1 cellular context compared by ENCODE assay signal in the genomic region with DNA sequence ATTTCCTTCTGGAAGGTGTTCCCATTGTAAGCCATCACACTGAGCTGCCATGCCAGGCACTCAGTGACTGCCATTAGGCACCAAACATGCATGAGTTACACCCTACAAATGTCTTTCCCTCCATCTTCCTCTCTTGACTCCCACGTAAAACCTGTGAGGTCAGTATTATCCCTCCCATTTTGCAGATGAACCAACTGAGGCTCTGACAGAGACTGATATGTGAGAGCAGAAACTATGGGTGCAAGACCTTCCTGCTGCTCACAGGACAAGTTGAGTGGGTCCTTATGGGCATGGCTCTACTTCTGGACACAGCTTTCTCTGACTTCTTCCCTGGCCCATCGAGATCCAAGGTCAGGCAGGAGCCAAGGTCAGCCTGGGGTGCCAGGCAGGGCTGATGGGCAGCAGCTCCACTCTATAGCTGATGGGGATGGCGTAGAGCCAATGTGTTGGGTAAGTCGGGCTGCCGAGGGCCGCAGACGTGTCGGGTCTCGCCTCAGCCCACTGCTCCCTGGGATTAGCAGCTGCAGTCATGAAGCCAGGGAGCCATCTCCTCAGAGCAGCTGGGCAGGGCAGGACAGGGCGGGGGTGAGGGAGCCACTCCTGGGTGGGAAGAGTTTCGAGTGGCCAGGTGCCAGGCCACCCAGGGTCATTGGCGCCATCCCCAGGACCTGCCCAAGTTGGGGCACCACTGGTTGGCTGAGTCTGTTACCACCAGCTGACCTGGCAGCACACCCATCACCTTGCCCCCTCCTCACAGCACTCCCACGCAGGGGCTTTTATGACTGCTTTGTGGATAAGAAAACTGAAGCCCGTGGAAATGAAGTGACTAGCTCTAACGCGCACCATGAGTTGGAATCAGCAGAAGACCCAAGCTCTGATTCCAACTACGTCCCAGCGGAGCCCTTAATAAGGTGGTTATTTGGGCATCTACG.
TF ChIP-seq lines count a peak whose summit lies in the region.

No MANE protein-coding gene starts in this region.

TF ChIP-seq in GM23338, 12 proteins besides CTCF, POLR2A, EP300 and RAD21 (continued from another document):
- TF ChIP-seq, protein P1, sequence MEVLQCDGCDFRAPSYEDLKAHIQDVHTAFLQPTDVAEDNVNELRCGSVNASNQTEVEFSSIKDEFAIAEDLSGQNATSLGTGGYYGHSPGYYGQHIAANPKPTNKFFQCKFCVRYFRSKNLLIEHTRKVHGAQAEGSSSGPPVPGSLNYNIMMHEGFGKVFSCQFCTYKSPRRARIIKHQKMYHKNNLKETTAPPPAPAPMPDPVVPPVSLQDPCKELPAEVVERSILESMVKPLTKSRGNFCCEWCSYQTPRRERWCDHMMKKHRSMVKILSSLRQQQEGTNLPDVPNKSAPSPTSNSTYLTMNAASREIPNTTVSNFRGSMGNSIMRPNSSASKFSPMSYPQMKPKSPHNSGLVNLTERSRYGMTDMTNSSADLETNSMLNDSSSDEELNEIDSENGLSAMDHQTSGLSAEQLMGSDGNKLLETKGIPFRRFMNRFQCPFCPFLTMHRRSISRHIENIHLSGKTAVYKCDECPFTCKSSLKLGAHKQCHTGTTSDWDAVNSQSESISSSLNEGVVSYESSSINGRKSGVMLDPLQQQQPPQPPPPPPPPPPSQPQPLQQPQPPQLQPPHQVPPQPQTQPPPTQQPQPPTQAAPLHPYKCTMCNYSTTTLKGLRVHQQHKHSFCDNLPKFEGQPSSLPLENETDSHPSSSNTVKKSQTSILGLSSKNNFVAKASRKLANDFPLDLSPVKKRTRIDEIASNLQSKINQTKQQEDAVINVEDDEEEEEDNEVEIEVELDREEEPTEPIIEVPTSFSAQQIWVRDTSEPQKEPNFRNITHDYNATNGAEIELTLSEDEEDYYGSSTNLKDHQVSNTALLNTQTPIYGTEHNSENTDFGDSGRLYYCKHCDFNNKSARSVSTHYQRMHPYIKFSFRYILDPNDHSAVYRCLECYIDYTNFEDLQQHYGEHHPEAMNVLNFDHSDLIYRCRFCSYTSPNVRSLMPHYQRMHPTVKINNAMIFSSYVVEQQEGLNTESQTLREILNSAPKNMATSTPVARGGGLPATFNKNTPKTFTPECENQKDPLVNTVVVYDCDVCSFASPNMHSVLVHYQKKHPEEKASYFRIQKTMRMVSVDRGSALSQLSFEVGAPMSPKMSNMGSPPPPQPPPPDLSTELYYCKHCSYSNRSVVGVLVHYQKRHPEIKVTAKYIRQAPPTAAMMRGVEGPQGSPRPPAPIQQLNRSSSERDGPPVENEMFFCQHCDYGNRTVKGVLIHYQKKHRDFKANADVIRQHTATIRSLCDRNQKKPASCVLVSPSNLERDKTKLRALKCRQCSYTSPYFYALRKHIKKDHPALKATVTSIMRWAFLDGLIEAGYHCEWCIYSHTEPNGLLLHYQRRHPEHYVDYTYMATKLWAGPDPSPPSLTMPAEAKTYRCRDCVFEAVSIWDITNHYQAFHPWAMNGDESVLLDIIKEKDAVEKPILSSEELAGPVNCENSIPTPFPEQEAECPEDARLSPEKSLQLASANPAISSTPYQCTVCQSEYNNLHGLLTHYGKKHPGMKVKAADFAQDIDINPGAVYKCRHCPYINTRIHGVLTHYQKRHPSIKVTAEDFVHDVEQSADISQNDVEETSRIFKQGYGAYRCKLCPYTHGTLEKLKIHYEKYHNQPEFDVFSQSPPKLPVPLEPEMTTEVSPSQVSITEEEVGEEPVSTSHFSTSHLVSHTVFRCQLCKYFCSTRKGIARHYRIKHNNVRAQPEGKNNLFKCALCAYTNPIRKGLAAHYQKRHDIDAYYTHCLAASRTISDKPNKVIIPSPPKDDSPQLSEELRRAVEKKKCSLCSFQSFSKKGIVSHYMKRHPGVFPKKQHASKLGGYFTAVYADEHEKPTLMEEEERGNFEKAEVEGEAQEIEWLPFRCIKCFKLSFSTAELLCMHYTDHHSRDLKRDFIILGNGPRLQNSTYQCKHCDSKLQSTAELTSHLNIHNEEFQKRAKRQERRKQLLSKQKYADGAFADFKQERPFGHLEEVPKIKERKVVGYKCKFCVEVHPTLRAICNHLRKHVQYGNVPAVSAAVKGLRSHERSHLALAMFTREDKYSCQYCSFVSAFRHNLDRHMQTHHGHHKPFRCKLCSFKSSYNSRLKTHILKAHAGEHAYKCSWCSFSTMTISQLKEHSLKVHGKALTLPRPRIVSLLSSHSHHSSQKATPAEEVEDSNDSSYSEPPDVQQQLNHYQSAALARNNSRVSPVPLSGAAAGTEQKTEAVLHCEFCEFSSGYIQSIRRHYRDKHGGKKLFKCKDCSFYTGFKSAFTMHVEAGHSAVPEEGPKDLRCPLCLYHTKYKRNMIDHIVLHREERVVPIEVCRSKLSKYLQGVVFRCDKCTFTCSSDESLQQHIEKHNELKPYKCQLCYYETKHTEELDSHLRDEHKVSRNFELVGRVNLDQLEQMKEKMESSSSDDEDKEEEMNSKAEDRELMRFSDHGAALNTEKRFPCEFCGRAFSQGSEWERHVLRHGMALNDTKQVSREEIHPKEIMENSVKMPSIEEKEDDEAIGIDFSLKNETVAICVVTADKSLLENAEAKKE (CRISPR knock-in tag; IDR thresholded peaks at IDR 0.05) = no peak
- TF ChIP-seq ZNF331 (CRISPR knock-in tag; IDR thresholded peaks at IDR 0.05; ENCODE audit: low read depth) = no peak
- TF ChIP-seq, protein P2, sequence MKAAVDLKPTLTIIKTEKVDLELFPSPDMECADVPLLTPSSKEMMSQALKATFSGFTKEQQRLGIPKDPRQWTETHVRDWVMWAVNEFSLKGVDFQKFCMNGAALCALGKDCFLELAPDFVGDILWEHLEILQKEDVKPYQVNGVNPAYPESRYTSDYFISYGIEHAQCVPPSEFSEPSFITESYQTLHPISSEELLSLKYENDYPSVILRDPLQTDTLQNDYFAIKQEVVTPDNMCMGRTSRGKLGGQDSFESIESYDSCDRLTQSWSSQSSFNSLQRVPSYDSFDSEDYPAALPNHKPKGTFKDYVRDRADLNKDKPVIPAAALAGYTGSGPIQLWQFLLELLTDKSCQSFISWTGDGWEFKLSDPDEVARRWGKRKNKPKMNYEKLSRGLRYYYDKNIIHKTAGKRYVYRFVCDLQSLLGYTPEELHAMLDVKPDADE (IDR thresholded peaks at IDR 0.05) = no peak
- no peak for TF ChIP-seq CREB1 (CRISPR knock-in tag; IDR thresholded peaks at IDR 0.05; ENCODE audit: low read depth)
- TF ChIP-seq, protein P3, sequence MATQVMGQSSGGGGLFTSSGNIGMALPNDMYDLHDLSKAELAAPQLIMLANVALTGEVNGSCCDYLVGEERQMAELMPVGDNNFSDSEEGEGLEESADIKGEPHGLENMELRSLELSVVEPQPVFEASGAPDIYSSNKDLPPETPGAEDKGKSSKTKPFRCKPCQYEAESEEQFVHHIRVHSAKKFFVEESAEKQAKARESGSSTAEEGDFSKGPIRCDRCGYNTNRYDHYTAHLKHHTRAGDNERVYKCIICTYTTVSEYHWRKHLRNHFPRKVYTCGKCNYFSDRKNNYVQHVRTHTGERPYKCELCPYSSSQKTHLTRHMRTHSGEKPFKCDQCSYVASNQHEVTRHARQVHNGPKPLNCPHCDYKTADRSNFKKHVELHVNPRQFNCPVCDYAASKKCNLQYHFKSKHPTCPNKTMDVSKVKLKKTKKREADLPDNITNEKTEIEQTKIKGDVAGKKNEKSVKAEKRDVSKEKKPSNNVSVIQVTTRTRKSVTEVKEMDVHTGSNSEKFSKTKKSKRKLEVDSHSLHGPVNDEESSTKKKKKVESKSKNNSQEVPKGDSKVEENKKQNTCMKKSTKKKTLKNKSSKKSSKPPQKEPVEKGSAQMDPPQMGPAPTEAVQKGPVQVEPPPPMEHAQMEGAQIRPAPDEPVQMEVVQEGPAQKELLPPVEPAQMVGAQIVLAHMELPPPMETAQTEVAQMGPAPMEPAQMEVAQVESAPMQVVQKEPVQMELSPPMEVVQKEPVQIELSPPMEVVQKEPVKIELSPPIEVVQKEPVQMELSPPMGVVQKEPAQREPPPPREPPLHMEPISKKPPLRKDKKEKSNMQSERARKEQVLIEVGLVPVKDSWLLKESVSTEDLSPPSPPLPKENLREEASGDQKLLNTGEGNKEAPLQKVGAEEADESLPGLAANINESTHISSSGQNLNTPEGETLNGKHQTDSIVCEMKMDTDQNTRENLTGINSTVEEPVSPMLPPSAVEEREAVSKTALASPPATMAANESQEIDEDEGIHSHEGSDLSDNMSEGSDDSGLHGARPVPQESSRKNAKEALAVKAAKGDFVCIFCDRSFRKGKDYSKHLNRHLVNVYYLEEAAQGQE (IDR thresholded peaks at IDR 0.05; ENCODE audit: unreplicated experiment) = no peak
- no peak for TF ChIP-seq ZNF114 (CRISPR knock-in tag; IDR thresholded peaks at IDR 0.05)
